Comparison of ENCODE assay signal across 27 cellular contexts in the genomic region with DNA sequence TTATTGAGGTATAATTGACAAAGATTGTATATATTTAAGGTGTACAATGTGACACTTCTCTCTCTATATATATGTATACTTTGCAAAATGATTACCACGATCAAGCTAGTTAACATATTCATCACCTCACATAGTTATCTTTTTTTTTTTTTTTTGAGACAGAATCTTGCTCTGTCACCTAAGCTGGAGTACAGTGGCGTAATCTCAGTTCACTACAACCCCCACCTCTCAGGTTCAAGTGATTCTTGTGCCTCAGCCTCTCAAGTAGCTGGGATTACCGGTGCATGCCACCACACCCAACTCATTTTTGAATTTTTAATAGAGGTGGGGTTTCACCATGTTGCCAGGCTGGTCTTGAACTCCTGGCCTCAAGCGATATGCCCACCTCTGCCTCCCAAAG. TPM values are rescaled to one million over a fixed set of nuclear protein-coding genes. Genes with fewer than 3 reads are reported as not detected.
"Had no signal": no experiment of that assay in that cellular context is flagged by ENCODE, and none has a peak within 500 bp of the region (broad histone marks: within the 10 kb centered on the region; RNA-seq: fewer than 3 reads in every experiment).

No MANE protein-coding gene starts in this region.

- DNase-seq: stimulated activated CD4-positive, alpha-beta T cell treated with anti-CD3 and anti-CD28 coated beads, Interleukin-2, amount 100 ng/mL, for 24 hours; stimulated activated CD4-positive, alpha-beta T cell treated with anti-CD3 and anti-CD28 coated beads, Interleukin-2, amount 100 ng/mL, for 48 hours; stimulated activated CD4-positive, alpha-beta T cell treated with anti-CD3 and anti-CD28 coated beads, Interleukin-4, amount 100 ng/mL, for 1 hour; stimulated activated CD4-positive, alpha-beta T cell treated with anti-CD3 and anti-CD28 coated beads, Interleukin-4, amount 100 ng/mL, for 24 hours; stimulated activated CD4-positive, alpha-beta T cell treated with anti-CD3 and anti-CD28 coated beads, Interleukin-4, amount 100 ng/mL, for 4 hours; stimulated activated CD8-positive, alpha-beta memory T cell treated with anti-CD3 and anti-CD28 coated beads, Interleukin-4, amount 100 ng/mL, for 48 hours; stimulated activated naive B cell treated with anti-CD40 and anti-IgM and Interleukin-4, amounts not matched to agents 10 μg/mL and 1 μg/mL and 100 μg/mL, for 72 hours; stimulated activated naive CD4-positive, alpha-beta T cell; stimulated activated naive CD4-positive, alpha-beta T cell treated with Interleukin-2 at 50 U/mL for 16 hours; stimulated activated naive CD8-positive, alpha-beta T cell treated with anti-CD3 and anti-CD28 coated beads, Interleukin-15, amount 100 ng/mL, for 72 hours; stimulated activated naive CD8-positive, alpha-beta T cell treated with anti-CD3 and anti-CD28 coated beads, Interleukin-15, Interleukin-2, amounts not matched to agents 100 U/mL and 50 U/mL, for 24 hours; stomach; substantia nigra; testis; thyroid gland; tibial artery; transverse colon; upper lobe of left lung; upper lobe of right lung; uterus had no signal

- H3K4me3 ChIP-seq: stomach, suprapubic skin, testis, thoracic aorta, thyroid gland, tibial artery, tibial nerve, transverse colon, upper lobe of left lung, upper lobe of right lung, uterus, vagina had no signal

- H3K27me3 ChIP-seq: testis, thyroid gland, tibial artery, tibial nerve, upper lobe of left lung, uterus, vagina had no signal

- H3K4me1 ChIP-seq: stomach, suprapubic skin, testis, thyroid gland, tibial artery, tibial nerve, transverse colon, upper lobe of left lung, upper lobe of right lung, uterus, vagina had no signal

- H3K36me3 ChIP-seq: stomach, suprapubic skin, thoracic aorta, thyroid gland, tibial artery, tibial nerve, transverse colon, upper lobe of left lung, upper lobe of right lung, uterus, vagina had no signal

- H3K27ac ChIP-seq: stomach, suprapubic skin, testis, thoracic aorta, thyroid gland, tibial artery, tibial nerve, transverse colon, upper lobe of left lung, upper lobe of right lung, uterus, vagina had no signal

- H3K9me3 ChIP-seq: suprapubic skin, testis, thoracic aorta, thyroid gland, tibial artery, transverse colon, upper lobe of right lung, uterus, vagina had no signal

RNA-seq across cellular contexts. Expression of gene ZSCAN4, which starts 3.7 kb away (rescaled TPM):
- total RNA-seq: subcutaneous adipose tissue, temporal lobe, thoracic aorta, tibial nerve, transverse colon, upper lobe of right lung, urinary bladder, uterus, vagina had no signal
